Comparison of ENCODE assay signal across 1 cellular context in genomic region chr6:47456536-47456975, GRCh38.
TF ChIP-seq lines count a peak whose summit lies in the region.

No MANE protein-coding gene starts in this region.

TF ChIP-seq in HEK293, 187 proteins besides CTCF, POLR2A, EP300 and RAD21 (continued from another document):
- peak; percentile 75 for TF ChIP-seq ZBTB17 (tag by site-specific recombination; IDR thresholded peaks at IDR 0.05)
- TF ChIP-seq ZNF513 (tag by site-specific recombination; IDR thresholded peaks at IDR 0.05), result peak; percentile 42
- TF ChIP-seq GFI1B (tag by site-specific recombination; IDR thresholded peaks at IDR 0.05), result peak; percentile 80
- TF ChIP-seq, protein P1, sequence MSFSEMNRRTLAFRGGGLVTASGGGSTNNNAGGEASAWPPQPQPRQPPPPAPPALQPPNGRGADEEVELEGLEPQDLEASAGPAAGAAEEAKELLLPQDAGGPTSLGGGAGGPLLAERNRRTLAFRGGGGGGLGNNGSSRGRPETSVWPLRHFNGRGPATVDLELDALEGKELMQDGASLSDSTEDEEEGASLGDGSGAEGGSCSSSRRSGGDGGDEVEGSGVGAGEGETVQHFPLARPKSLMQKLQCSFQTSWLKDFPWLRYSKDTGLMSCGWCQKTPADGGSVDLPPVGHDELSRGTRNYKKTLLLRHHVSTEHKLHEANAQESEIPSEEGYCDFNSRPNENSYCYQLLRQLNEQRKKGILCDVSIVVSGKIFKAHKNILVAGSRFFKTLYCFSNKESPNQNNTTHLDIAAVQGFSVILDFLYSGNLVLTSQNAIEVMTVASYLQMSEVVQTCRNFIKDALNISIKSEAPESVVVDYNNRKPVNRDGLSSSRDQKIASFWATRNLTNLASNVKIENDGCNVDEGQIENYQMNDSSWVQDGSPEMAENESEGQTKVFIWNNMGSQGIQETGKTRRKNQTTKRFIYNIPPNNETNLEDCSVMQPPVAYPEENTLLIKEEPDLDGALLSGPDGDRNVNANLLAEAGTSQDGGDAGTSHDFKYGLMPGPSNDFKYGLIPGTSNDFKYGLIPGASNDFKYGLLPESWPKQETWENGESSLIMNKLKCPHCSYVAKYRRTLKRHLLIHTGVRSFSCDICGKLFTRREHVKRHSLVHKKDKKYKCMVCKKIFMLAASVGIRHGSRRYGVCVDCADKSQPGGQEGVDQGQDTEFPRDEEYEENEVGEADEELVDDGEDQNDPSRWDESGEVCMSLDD (tag by site-specific recombination; IDR thresholded peaks at IDR 0.05), result no peak
- TF ChIP-seq ZNF776 (tag by site-specific recombination; IDR thresholded peaks at IDR 0.05; ENCODE audit: borderline replicate concordance), result no peak
- TF ChIP-seq ZNF426 (tag by site-specific recombination; IDR thresholded peaks at IDR 0.05), result no peak
- TF ChIP-seq ZNF174 (tag by site-specific recombination; IDR thresholded peaks at IDR 0.05), result no peak
- TF ChIP-seq ZBTB20 (tag by site-specific recombination; IDR thresholded peaks at IDR 0.05), result peak; percentile 71; the same call in 1 of the 2 replicates
- TF ChIP-seq SP7 (tag by site-specific recombination; IDR thresholded peaks at IDR 0.05), result peak; percentile 63; the same call in 1 of the 2 replicates
- TF ChIP-seq ZNF704 (tag by site-specific recombination; IDR thresholded peaks at IDR 0.05), result no peak
- peak; percentile 56; the same call in 1 of the 2 replicates for TF ChIP-seq ZNF146 (tag by site-specific recombination; IDR thresholded peaks at IDR 0.05)
- no peak for TF ChIP-seq ZNF133 (tag by site-specific recombination; IDR thresholded peaks at IDR 0.05)
- TF ChIP-seq ZNF701 (tag by site-specific recombination; IDR thresholded peaks at IDR 0.05), result no peak
- peak; percentile 95 for TF ChIP-seq OVOL3 (tag by site-specific recombination; IDR thresholded peaks at IDR 0.05)
- TF ChIP-seq ZNF843 (tag by site-specific recombination; IDR thresholded peaks at IDR 0.05), result peak; percentile 94
- peak; percentile 77 for TF ChIP-seq ZBTB21 (tag by site-specific recombination; IDR thresholded peaks at IDR 0.05)
- no peak for TF ChIP-seq ZBTB7A (tag by site-specific recombination; IDR thresholded peaks at IDR 0.05; ENCODE audit: low read depth)
- no peak for TF ChIP-seq ZNF155 (tag by site-specific recombination; IDR thresholded peaks at IDR 0.05)
- no peak for TF ChIP-seq ZNF157 (tag by site-specific recombination; IDR thresholded peaks at IDR 0.05)
- TF ChIP-seq ZNF292 (tag by site-specific recombination; IDR thresholded peaks at IDR 0.05; ENCODE audit: borderline replicate concordance, low read depth), result no peak
- TF ChIP-seq ZNF707 (tag by site-specific recombination; IDR thresholded peaks at IDR 0.05), result no peak
- TF ChIP-seq GLI2 (tag by site-specific recombination; IDR thresholded peaks at IDR 0.05; ENCODE audit: borderline replicate concordance, low read depth), result peak; percentile 72
- peak; percentile 38; the same call in 1 of the 2 replicates for TF ChIP-seq ZNF366 (tag by site-specific recombination; conservative IDR thresholded peaks at IDR 0.05)
- no peak for TF ChIP-seq ZNF311 (tag by site-specific recombination; IDR thresholded peaks at IDR 0.05; ENCODE audit: borderline replicate concordance)
- no peak for TF ChIP-seq ZNF114 (tag by site-specific recombination; IDR thresholded peaks at IDR 0.05)
- TF ChIP-seq BCL11B (tag by site-specific recombination; IDR thresholded peaks at IDR 0.05; ENCODE audit: low read depth), result no peak
- TF ChIP-seq ZNF362 (tag by site-specific recombination; IDR thresholded peaks at IDR 0.05), result peak; percentile 87
- peak; percentile 36; the same call in 1 of the 2 replicates for TF ChIP-seq ZFP69B (tag by site-specific recombination; IDR thresholded peaks at IDR 0.05)
- TF ChIP-seq ZEB2 (tag by site-specific recombination; IDR thresholded peaks at IDR 0.05), result peak; percentile 84
- TF ChIP-seq SCRT2 (tag by site-specific recombination; IDR thresholded peaks at IDR 0.05), result peak; percentile 97
- no peak for TF ChIP-seq ZNF221 (tag by site-specific recombination; IDR thresholded peaks at IDR 0.05; ENCODE audit: borderline replicate concordance)
- no peak for TF ChIP-seq YY2 (tag by site-specific recombination; IDR thresholded peaks at IDR 0.05)
- TF ChIP-seq SALL2 (tag by site-specific recombination; IDR thresholded peaks at IDR 0.05; ENCODE audit: borderline replicate concordance), result no peak
- peak; percentile 56; the same call in 1 of the 2 replicates for TF ChIP-seq ZNF2 (tag by site-specific recombination; IDR thresholded peaks at IDR 0.05)
- no peak for TF ChIP-seq ZNF16 (tag by site-specific recombination; IDR thresholded peaks at IDR 0.05; ENCODE audit: low read depth)
- no peak for TF ChIP-seq ZNF26 (tag by site-specific recombination; IDR thresholded peaks at IDR 0.05)
TF ChIP-seq in HEK293: peak in this region for 47.
